In the genomic region with DNA sequence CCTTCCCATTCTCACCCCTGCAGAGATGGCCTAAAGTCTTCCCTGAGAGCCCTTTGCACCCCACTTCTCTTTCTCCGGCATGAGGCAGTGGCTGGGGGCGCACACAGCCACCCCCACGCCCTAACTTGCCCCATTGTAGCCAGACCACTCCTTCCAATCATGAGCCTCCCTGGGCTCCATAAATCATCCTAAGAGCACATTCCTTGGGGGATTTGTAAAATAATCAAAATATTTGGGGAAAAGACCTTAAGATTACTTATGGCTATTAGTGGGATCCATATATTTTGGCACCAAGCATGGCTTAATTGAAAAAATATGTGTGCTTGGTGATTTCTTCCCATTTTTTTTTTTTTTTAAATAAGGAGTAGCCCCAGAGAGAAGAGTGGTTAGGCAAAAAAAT, we compare ENCODE assay signal across 20 cellular contexts. TPM values are rescaled to one million over a fixed set of nuclear protein-coding genes. Genes with fewer than 3 reads are reported as not detected.
DNase-seq lines count a peak whose midpoint lies in the region; ATAC-seq and TF ChIP-seq lines count a peak whose summit lies in the region.
"Had no signal": no experiment of that assay in that cellular context is flagged by ENCODE, and none has a peak within 500 bp of the region (broad histone marks: within the 10 kb centered on the region; RNA-seq: fewer than 3 reads in every experiment).

No MANE protein-coding gene starts in this region.

- H3K4me1 Mint-ChIP-seq in chondrocyte (ENCODE audit: low read depth) (peaks cover 48% of the 10 kb centered on the region), neural progenitor cell (peaks cover 45% of the 10 kb centered on the region)
- H3K4me1 Mint-ChIP-seq in activated naive CD8-positive, alpha-beta T cell treated with anti-CD3 and anti-CD28 coated beads for 36 hours = peaks cover 11% of the 10 kb centered on the region
- peaks cover 9% of the 10 kb centered on the region for H3K4me1 Mint-ChIP-seq in activated CD8-positive, alpha-beta T cell treated with anti-CD3 and anti-CD28 coated beads for 36 hours (ENCODE audit: low read depth)

- H3K27ac Mint-ChIP-seq in chondrocyte (ENCODE audit: unreplicated experiment) (peak overlapping the region; percentile 88), neural progenitor cell (peak overlapping the region; percentile 73)
- no peak overlapping the region for H3K27ac Mint-ChIP-seq in activated naive CD8-positive, alpha-beta T cell treated with anti-CD3 and anti-CD28 coated beads for 36 hours
- no peak overlapping the region for H3K27ac Mint-ChIP-seq in activated CD8-positive, alpha-beta T cell treated with anti-CD3 and anti-CD28 coated beads for 36 hours

- CTCF ChIA-PET in activated CD8-positive, alpha-beta T cell treated with anti-CD3 and anti-CD28 coated beads for 36 hours (lab: Charles Lee) = interaction anchor here (1.4 kb wide), 1 partner anchor 104 kb away, joined by 3 read pairs; no protein-coding TSS in a partner anchor

- H3K9me3 ChIP-seq in left ventricle myocardium inferior (replicated peaks) (no peaks in the 10 kb centered on the region), neural progenitor cell (ENCODE audit: low read depth) (no peaks in the 10 kb centered on the region)
- H3K9me3 ChIP-seq: sigmoid colon had no signal

- peaks cover 16% of the 10 kb centered on the region for H3F3A ChIP-seq in neural progenitor cell (ENCODE audit: low read depth)

- ATAC-seq in Right ventricle myocardium superior (ENCODE audit: poor library complexity) (no peak), HG03175 (IDR thresholded peaks at IDR 0.05; ENCODE audit: unreplicated experiment) (no peak)
- ATAC-seq in activated CD8-positive, alpha-beta T cell treated with anti-CD3 and anti-CD28 coated beads for 36 hours = no peak
- ATAC-seq: activated CD4-positive, CD25-positive, alpha-beta regulatory T cell treated with anti-CD3 and anti-CD28 coated beads, Interleukin-2, amount 50 U/mL, for 24 hours had no signal

- intact Hi-C loops in left ventricle myocardium inferior (cut with micrococcal nuclease) = no loop called here
- intact Hi-C loops in Right ventricle myocardium superior (cut with DNase I) = no loop called here
- intact Hi-C loops in activated CD8-positive, alpha-beta T cell treated with anti-CD3 and anti-CD28 coated beads for 36 hours (cut with micrococcal nuclease) = no loop called here

- no peak overlapping the region for H3K9ac ChIP-seq in neural progenitor cell

- peaks cover 5% of the 10 kb centered on the region for H3K79me2 ChIP-seq in neural progenitor cell (ENCODE audit: low read depth)

- H3K4me2 ChIP-seq in neural progenitor cell = peak overlapping the region; percentile 35

- POLR2A ChIA-PET in activated CD8-positive, alpha-beta T cell treated with anti-CD3 and anti-CD28 coated beads for 36 hours (lab: Charles Lee) = no interaction called here

- no peaks in the 10 kb centered on the region for H3K36me3 ChIP-seq in left ventricle myocardium inferior
- H3K36me3 ChIP-seq in neural progenitor cell = no peaks in the 10 kb centered on the region
- H3K36me3 ChIP-seq: sigmoid colon had no signal

- no peak for TF ChIP-seq CTCF in left ventricle myocardium inferior (IDR thresholded peaks at IDR 0.05; ENCODE audit: borderline replicate concordance)
- no peak for TF ChIP-seq CTCF in chondrocyte (IDR thresholded peaks at IDR 0.05)
- no peak for TF ChIP-seq CTCF in neural progenitor cell (IDR thresholded peaks at IDR 0.05)
- TF ChIP-seq CTCF in activated CD8-positive, alpha-beta T cell treated with anti-CD3 and anti-CD28 coated beads for 36 hours (IDR thresholded peaks at IDR 0.05) = no peak

- peaks cover 2% of the 10 kb centered on the region for H3K36me3 Mint-ChIP-seq in chondrocyte (ENCODE audit: low read depth)
- peaks cover 8% of the 10 kb centered on the region for H3K36me3 Mint-ChIP-seq in neural progenitor cell
- H3K36me3 Mint-ChIP-seq in activated naive CD8-positive, alpha-beta T cell treated with anti-CD3 and anti-CD28 coated beads for 36 hours = no peaks in the 10 kb centered on the region
- no peaks in the 10 kb centered on the region for H3K36me3 Mint-ChIP-seq in activated CD8-positive, alpha-beta T cell treated with anti-CD3 and anti-CD28 coated beads for 36 hours (ENCODE audit: low read depth)
- H3K36me3 Mint-ChIP-seq: CD14-positive monocyte had no signal

- H3K27me3 Mint-ChIP-seq in chondrocyte (ENCODE audit: low read depth) (no peaks in the 10 kb centered on the region), neural progenitor cell (ENCODE audit: insufficient read depth, low read depth) (peaks cover 6% of the 10 kb centered on the region)
- no peaks in the 10 kb centered on the region for H3K27me3 Mint-ChIP-seq in activated naive CD8-positive, alpha-beta T cell treated with anti-CD3 and anti-CD28 coated beads for 36 hours
- no peaks in the 10 kb centered on the region for H3K27me3 Mint-ChIP-seq in activated CD8-positive, alpha-beta T cell treated with anti-CD3 and anti-CD28 coated beads for 36 hours

- peak overlapping the region; percentile 42 for H3K27ac ChIP-seq in left ventricle myocardium inferior (replicated peaks)
- no peak overlapping the region for H3K27ac ChIP-seq in neural progenitor cell

- peaks cover 24% of the 10 kb centered on the region for H4K20me1 ChIP-seq in neural progenitor cell (ENCODE audit: low read depth)

- no peak overlapping the region for H2AFZ ChIP-seq in neural progenitor cell (replicated peaks)

- H3K4me1 ChIP-seq in left ventricle myocardium inferior (peaks cover 100% of the 10 kb centered on the region), neural progenitor cell (peaks cover 44% of the 10 kb centered on the region)

- DNase-seq in left ventricle myocardium inferior (no peak), Right ventricle myocardium superior (no peak), chondrocyte (ENCODE audit: low spot score) (no peak), neural progenitor cell (ENCODE audit: low spot score) (no peak), NCI-H2029 treated with DMSO at 0.1 percent for 48 hours (lab: John Stamatoyannopoulos, UW) (no peak)
- no peak for DNase-seq in activated naive CD8-positive, alpha-beta T cell treated with anti-CD3 and anti-CD28 coated beads for 36 hours
- no peak for DNase-seq in activated CD8-positive, alpha-beta T cell treated with anti-CD3 and anti-CD28 coated beads for 36 hours
- DNase-seq: 8988T; head of caudate nucleus; islet precursor cell; Kasumi-1; NCI-H1417; NCI-H226; SHP77; stimulated activated CD4-positive, alpha-beta T cell treated with anti-CD3 and anti-CD28 coated beads, Interleukin-2, amount 100 ng/mL, for 48 hours; T-helper 2 cell had no signal

- H3K4me3 Mint-ChIP-seq in chondrocyte (ENCODE audit: unreplicated experiment) (no peak overlapping the region), neural progenitor cell (no peak overlapping the region)
- no peak overlapping the region for H3K4me3 Mint-ChIP-seq in activated naive CD8-positive, alpha-beta T cell treated with anti-CD3 and anti-CD28 coated beads for 36 hours
- no peak overlapping the region for H3K4me3 Mint-ChIP-seq in activated CD8-positive, alpha-beta T cell treated with anti-CD3 and anti-CD28 coated beads for 36 hours
- H3K4me3 Mint-ChIP-seq: CD14-positive monocyte had no signal

- H3K9me3 Mint-ChIP-seq in chondrocyte (ENCODE audit: low read depth) (no peaks in the 10 kb centered on the region), neural progenitor cell (no peaks in the 10 kb centered on the region)
- H3K9me3 Mint-ChIP-seq in activated naive CD8-positive, alpha-beta T cell treated with anti-CD3 and anti-CD28 coated beads for 36 hours = no peaks in the 10 kb centered on the region
- no peaks in the 10 kb centered on the region for H3K9me3 Mint-ChIP-seq in activated CD8-positive, alpha-beta T cell treated with anti-CD3 and anti-CD28 coated beads for 36 hours
- H3K9me3 Mint-ChIP-seq: CD14-positive monocyte had no signal

- no peaks in the 10 kb centered on the region for H3K27me3 ChIP-seq in left ventricle myocardium inferior (ENCODE audit: low read depth)
- no peaks in the 10 kb centered on the region for H3K27me3 ChIP-seq in neural progenitor cell
- H3K27me3 ChIP-seq: sigmoid colon had no signal

- no peak overlapping the region for H3K4me3 ChIP-seq in left ventricle myocardium inferior
- no peak overlapping the region for H3K4me3 ChIP-seq in neural progenitor cell
- H3K4me3 ChIP-seq: sigmoid colon had no signal

RNA-seq across cellular contexts. Expression of a gene that starts 45.8 kb away (rescaled TPM):
- total RNA-seq in left ventricle myocardium inferior = 20.3 TPM
- 14.1 TPM for total RNA-seq in Right ventricle myocardium superior
- total RNA-seq in chondrocyte = 5.2 to 29.0 TPM (median 6.6 TPM) in 3 replicates
- total RNA-seq in neural progenitor cell (ENCODE audit: low replicate concordance) = 3.4 and 9.4 TPM in 2 replicates
- total RNA-seq in activated naive CD8-positive, alpha-beta T cell treated with anti-CD3 and anti-CD28 coated beads for 36 hours = under 1 TPM; 0.04 to 0.10 TPM
- under 1 TPM; 0.25 to 0.41 TPM for total RNA-seq in activated CD8-positive, alpha-beta T cell treated with anti-CD3 and anti-CD28 coated beads for 36 hours

Comparison
In these comparisons a context has a peak if more than half of its experiments do, and no peak if none do; other contexts are left out.
1. H3K27ac Mint-ChIP-seq: peak in chondrocyte (single experiment) and neural progenitor cell (single experiment); none in activated naive CD8-positive, alpha-beta T cell treated with anti-CD3 and anti-CD28 coated beads for 36 hours (single experiment) and activated CD8-positive, alpha-beta T cell treated with anti-CD3 and anti-CD28 coated beads for 36 hours (single experiment).